Comparison of ENCODE assay signal across 1 cellular context in the genomic region with DNA sequence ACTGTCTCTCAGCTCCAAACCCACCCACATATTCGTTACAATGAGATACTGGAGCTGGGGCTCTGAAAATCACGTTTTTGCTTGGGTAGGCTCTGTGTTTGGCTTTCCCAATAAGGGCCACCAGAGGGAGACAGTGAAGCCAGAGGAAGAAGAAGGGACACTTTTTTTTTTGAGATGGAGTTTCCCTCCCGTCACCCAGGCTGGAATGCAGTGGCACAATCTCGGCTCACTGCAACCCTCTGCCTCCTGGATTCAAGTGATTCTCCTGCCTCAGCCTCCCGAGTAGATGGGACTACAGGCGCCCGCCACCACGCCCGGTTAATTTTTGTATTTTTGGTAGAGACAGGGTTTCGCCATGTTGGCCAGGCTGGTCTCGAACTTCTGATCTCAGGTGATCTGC.
TF ChIP-seq lines count a peak whose summit lies in the region.

No MANE protein-coding gene starts in this region.

TF ChIP-seq in GM12878, 131 proteins besides CTCF, POLR2A, EP300 and RAD21:
- TF ChIP-seq HDGF (IDR thresholded peaks at IDR 0.05) (peak; percentile 63; the same call in 1 of the 2 replicates), SMC3 (IDR thresholded peaks at IDR 0.05; ENCODE audit: borderline replicate concordance, low read length) (peak; percentile 84), CREM (IDR thresholded peaks at IDR 0.05; ENCODE audit: low read depth) (0 out of 2 replicates have a peak, but pooled peaks have one; percentile 18), RUNX3 (IDR thresholded peaks at IDR 0.05; ENCODE audit: low read length) (peak; percentile 34), CREB1 (IDR thresholded peaks at IDR 0.05; ENCODE audit: low read depth) (0 out of 2 replicates have a peak, but pooled peaks have one; percentile 15), YY1 (IDR thresholded peaks at IDR 0.05; ENCODE audit: low read depth, low read length) (peak; percentile 70), NBN (IDR thresholded peaks at IDR 0.05) (peak; percentile 48), RELA (IDR thresholded peaks at IDR 0.05; ENCODE audit: borderline replicate concordance, partially characterized antibody) (peak; percentile 42), ZNF384 (IDR thresholded peaks at IDR 0.05; ENCODE audit: borderline replicate concordance, low read depth, low read length) (peak; percentile 92), BHLHE40 (IDR thresholded peaks at IDR 0.05; ENCODE audit: borderline replicate concordance in 1 of 2, low read depth in 2 of 2, low read length in 1 of 2) (peak; percentile 59 to 69; a peak in 2 of 4 replicates)
- TF ChIP-seq, protein P1, sequence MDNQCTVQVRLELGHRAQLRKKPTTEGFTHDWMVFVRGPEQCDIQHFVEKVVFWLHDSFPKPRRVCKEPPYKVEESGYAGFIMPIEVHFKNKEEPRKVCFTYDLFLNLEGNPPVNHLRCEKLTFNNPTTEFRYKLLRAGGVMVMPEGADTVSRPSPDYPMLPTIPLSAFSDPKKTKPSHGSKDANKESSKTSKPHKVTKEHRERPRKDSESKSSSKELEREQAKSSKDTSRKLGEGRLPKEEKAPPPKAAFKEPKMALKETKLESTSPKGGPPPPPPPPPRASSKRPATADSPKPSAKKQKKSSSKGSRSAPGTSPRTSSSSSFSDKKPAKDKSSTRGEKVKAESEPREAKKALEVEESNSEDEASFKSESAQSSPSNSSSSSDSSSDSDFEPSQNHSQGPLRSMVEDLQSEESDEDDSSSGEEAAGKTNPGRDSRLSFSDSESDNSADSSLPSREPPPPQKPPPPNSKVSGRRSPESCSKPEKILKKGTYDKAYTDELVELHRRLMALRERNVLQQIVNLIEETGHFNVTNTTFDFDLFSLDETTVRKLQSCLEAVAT (IDR thresholded peaks at IDR 0.05), result 0 out of 2 replicates have a peak, but pooled peaks have one; percentile 35
TF ChIP-seq in GM12878: peak in this region for 11; not testable (repeated sequence) for 120.
